ENCODE assay signal across 8 cellular contexts in the genomic region with DNA sequence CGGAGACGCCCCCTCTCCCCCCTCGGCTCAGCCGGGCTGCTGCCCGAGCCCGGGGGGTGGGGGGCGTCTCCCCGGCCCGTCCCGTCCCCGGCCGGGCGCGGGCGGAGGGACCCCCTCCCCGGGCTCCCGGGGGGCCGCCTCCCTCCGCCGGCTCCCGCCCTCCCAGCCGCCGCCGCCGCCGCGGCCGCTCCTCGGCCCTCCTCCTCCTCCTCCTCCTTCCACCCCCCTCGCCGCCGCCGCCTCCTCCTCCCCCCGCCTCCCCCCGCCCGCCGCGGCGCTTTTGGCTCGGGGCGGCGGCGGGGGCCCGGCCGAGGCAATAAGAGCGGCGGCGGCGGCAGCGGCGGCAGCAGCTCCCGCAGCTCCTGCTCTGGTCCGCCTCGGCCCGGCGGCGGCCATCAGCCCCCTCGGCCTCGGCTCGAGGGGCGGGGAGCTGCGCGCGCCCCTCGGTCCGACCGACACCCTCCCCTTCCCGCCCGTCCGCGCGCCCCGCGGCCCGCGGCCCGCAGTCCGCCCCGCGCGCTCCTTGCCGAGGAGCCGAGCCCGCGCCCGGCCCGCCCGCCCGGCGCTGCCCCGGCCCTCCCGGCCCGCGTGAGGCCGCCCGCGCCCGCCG. TPM values are rescaled to one million over a fixed set of nuclear protein-coding genes. Genes with fewer than 3 reads are reported as not detected.
DNase-seq lines count a peak whose midpoint lies in the region; ATAC-seq lines count a peak whose summit lies in the region.

No MANE protein-coding gene starts in this region.

- H3K4me1 ChIP-seq in HAP-1 (peaks cover 25% of the 10 kb centered on the region), duodenal mucosa (ENCODE audit: control insufficient read depth in 1 of 2, insufficient read depth in 2 of 2, low read length in 2 of 2) (peaks cover 23 to 38% of the 10 kb centered on the region in 2 donors)

- H3K4me3 ChIP-seq in HAP-1, result peak overlapping the region; percentile 75
- H3K4me3 ChIP-seq in duodenal mucosa (ENCODE audit: low read depth in 1 of 2, low read length in 2 of 2), result peak overlapping the region; percentile 66 to 70

- DNase-seq in DMS79 treated with DMSO at 0.1 percent for 48 hours (lab: John Stamatoyannopoulos, UW), result peak; percentile 60
- DNase-seq in HAP-1 (ENCODE audit: low spot score in 2 of 2), result peak; percentile 64 to 85
- DNase-seq in NCI-H2171 (lab: John Stamatoyannopoulos, UW), result peak; percentile 87
- peak; percentile 78 for DNase-seq in activated CD4-positive, alpha-beta memory T cell treated with anti-CD3 and anti-CD28 coated beads for 36 hours
- peak in 1 of 2 donors; percentile 64 for DNase-seq in memory B cell (ENCODE audit: low spot score in 2 of 2)
- DNase-seq in stimulated activated CD8-positive, alpha-beta memory T cell treated with anti-CD3 and anti-CD28 coated beads, Interleukin-12 subunit alpha, Interleukin-12 subunit beta, amount 100 ng/mL, for 4 hours (ENCODE audit: low read depth), result peak; percentile 75

- H3K9ac ChIP-seq in duodenal mucosa (ENCODE audit: low read depth in 1 of 2, low read length in 2 of 2), result peak overlapping the region in 1 of 2 donors; percentile 74

- POLR2A ChIA-PET in activated CD4-positive, alpha-beta memory T cell treated with anti-CD3 and anti-CD28 coated beads for 36 hours (lab: Charles Lee), result interaction anchor here (0.5 to 1.4 kb wide), 4 partner anchors 8 to 240 kb away, joined by 3 to 6 read pairs (median 5); partner anchors contain the start of gene STX16

- H3K36me3 Mint-ChIP-seq in activated CD4-positive, alpha-beta memory T cell treated with anti-CD3 and anti-CD28 coated beads for 36 hours, result peaks cover 25% of the 10 kb centered on the region
- peaks cover under 1% of the 10 kb centered on the region for H3K36me3 Mint-ChIP-seq in memory B cell

- no peak overlapping the region for H3K4me3 Mint-ChIP-seq in activated CD4-positive, alpha-beta memory T cell treated with anti-CD3 and anti-CD28 coated beads for 36 hours
- peak overlapping the region; percentile 94 for H3K4me3 Mint-ChIP-seq in memory B cell

- CTCF ChIA-PET in activated CD4-positive, alpha-beta memory T cell treated with anti-CD3 and anti-CD28 coated beads for 36 hours (lab: Charles Lee), result no interaction called here

- H3K36me3 ChIP-seq in HAP-1 (replicated peaks) (peaks cover 7% of the 10 kb centered on the region), duodenal mucosa (ENCODE audit: control insufficient read depth in 1 of 2, insufficient read depth in 2 of 2, low read length in 2 of 2) (peaks cover 0 to 2% of the 10 kb centered on the region in 2 donors)

- ATAC-seq in memory B cell (ENCODE audit: low read depth) (peak; percentile 34), HG03139 (IDR thresholded peaks at IDR 0.05; ENCODE audit: unreplicated experiment) (no peak)

- no peaks in the 10 kb centered on the region for H3K27me3 Mint-ChIP-seq in activated CD4-positive, alpha-beta memory T cell treated with anti-CD3 and anti-CD28 coated beads for 36 hours
- no peaks in the 10 kb centered on the region for H3K27me3 Mint-ChIP-seq in memory B cell

- peak overlapping the region; percentile 87 for H3K27ac Mint-ChIP-seq in activated CD4-positive, alpha-beta memory T cell treated with anti-CD3 and anti-CD28 coated beads for 36 hours
- H3K27ac Mint-ChIP-seq in memory B cell, result peak overlapping the region; percentile 97

- in situ Hi-C loops in HAP-1 (cut with MboI; ENCODE audit: low sequenced_read_pairs), result no loop called here

- peak overlapping the region; percentile 80 for H3K27ac ChIP-seq in duodenal mucosa (ENCODE audit: low read depth, low read length)

- no peaks in the 10 kb centered on the region for H3K27me3 ChIP-seq in HAP-1 (ENCODE audit: low read depth)
- H3K27me3 ChIP-seq in duodenal mucosa (ENCODE audit: control insufficient read depth in 1 of 2, insufficient read depth in 2 of 2, low read length in 2 of 2), result no peaks in the 10 kb centered on the region

- intact Hi-C loops in activated CD4-positive, alpha-beta memory T cell treated with anti-CD3 and anti-CD28 coated beads for 36 hours (cut with micrococcal nuclease), result loop anchor here (5.0 kb wide), 3 partner anchors 276 to 1499 kb away; partner anchors contain the start of genes RAB22A and RBM38

- peaks cover 48% of the 10 kb centered on the region for H3K4me1 Mint-ChIP-seq in activated CD4-positive, alpha-beta memory T cell treated with anti-CD3 and anti-CD28 coated beads for 36 hours (ENCODE audit: low read depth)
- H3K4me1 Mint-ChIP-seq in memory B cell, result peaks cover 28% of the 10 kb centered on the region

- H3K9me3 ChIP-seq in HAP-1 (0 out of 2 replicates have a peak, but pooled peaks cover 3% of the 10 kb centered on the region), duodenal mucosa (ENCODE audit: control insufficient read depth in 1 of 2, low read length in 2 of 2) (no peaks in the 10 kb centered on the region)

- no peaks in the 10 kb centered on the region for H3K9me3 Mint-ChIP-seq in activated CD4-positive, alpha-beta memory T cell treated with anti-CD3 and anti-CD28 coated beads for 36 hours
- no peaks in the 10 kb centered on the region for H3K9me3 Mint-ChIP-seq in memory B cell

RNA-seq across cellular contexts. Expression of gene GNAS, which starts 38.7 kb away (rescaled TPM):
- 100 to 1,000 TPM; 658 to 692 TPM for total RNA-seq in activated CD4-positive, alpha-beta memory T cell treated with anti-CD3 and anti-CD28 coated beads for 36 hours

RNA-seq across cellular contexts. Expression of gene GNAS-AS1, which starts 40.5 kb away (rescaled TPM):
- 1 to 10 TPM; 1.1 to 1.3 TPM for total RNA-seq in activated CD4-positive, alpha-beta memory T cell treated with anti-CD3 and anti-CD28 coated beads for 36 hours
